In the genomic region with DNA sequence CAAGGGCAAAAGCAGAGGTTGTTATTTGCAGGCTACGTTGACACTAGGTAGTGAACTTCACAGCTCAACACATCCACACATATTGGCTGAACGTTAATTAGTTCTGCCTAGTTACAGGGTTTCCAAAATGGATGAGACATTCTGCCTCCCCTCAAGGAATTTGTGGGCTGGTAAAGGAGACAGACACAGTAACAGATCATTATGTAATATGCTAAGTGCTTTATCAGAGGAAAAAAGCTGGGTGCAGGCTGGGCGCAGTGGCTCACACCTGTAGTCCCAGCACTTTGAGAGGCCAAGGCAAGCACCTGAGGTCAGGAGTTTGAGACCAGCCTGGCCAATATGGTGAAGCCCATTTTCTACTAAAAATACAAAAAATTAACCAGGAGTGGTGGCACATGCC, we compare ENCODE assay signal across 1 cellular context.
TF ChIP-seq lines count a peak whose summit lies in the region.

No MANE protein-coding gene starts in this region.

TF ChIP-seq in HCT116, 20 proteins besides CTCF, POLR2A, EP300 and RAD21 (continued from another document):
- TF ChIP-seq EZH2phosphoT487 (IDR thresholded peaks at IDR 0.05; ENCODE audit: borderline replicate concordance) (no peak), JUND (IDR thresholded peaks at IDR 0.05) (no peak), CEBPB (IDR thresholded peaks at IDR 0.05; ENCODE audit: low read depth) (no peak), SIN3A (IDR thresholded peaks at IDR 0.05; ENCODE audit: low read depth) (no peak), FOSL1 (IDR thresholded peaks at IDR 0.05; ENCODE audit: low read depth) (no peak), EGR1 (IDR thresholded peaks at IDR 0.05; ENCODE audit: low read depth) (no peak), SRF (IDR thresholded peaks at IDR 0.05; ENCODE audit: low read depth) (no peak), TCF7L2 (IDR thresholded peaks at IDR 0.05; ENCODE audit: borderline replicate concordance, extremely low read depth, insufficient read depth, insufficient read length) (no peak), EZH2 (IDR thresholded peaks at IDR 0.05) (no peak), ELF1 (IDR thresholded peaks at IDR 0.05; ENCODE audit: borderline replicate concordance, low read depth) (no peak), ZFX (IDR thresholded peaks at IDR 0.05) (no peak)
